ENCODE assay signal across 12 cellular contexts in genomic region chr1:193709607-193710006, GRCh38.
"Had no signal": no experiment of that assay in that cellular context is flagged by ENCODE, and none has a peak within 500 bp of the region (broad histone marks: within the 10 kb centered on the region; RNA-seq: fewer than 3 reads in every experiment).

No MANE protein-coding gene starts in this region.

- ATAC-seq: activated T-helper 17 cell treated with anti-CD3 and anti-CD28 coated beads, Interleukin-2, amount 50 U/mL, for 72 hours; effector memory CD8-positive, alpha-beta T cell had no signal

- DNase-seq: activated naive CD4-positive, alpha-beta T cell treated with Interleukin-2 at 50 U/mL for 16 hours; anterior cingulate cortex; brain microvascular endothelial cell; effector memory CD8-positive, alpha-beta T cell; erythroblast; naive B cell; ovary; stimulated activated CD4-positive, alpha-beta T cell treated with anti-CD3 and anti-CD28 coated beads, Interleukin-12 subunit alpha, Interleukin-12 subunit beta, amount 100 ng/mL, for 4 hours; stimulated activated CD4-positive, alpha-beta T cell treated with anti-CD3 and anti-CD28 coated beads, Interleukin-2, amount 100 ng/mL, for 24 hours; stomach; testis had no signal
